In genomic region chr13:64206430-64207225, GRCh38 we compare ENCODE assay signal across 17 cellular contexts.
DNase-seq lines count a peak whose midpoint lies in the region; ATAC-seq and TF ChIP-seq lines count a peak whose summit lies in the region.
"Had no signal": no experiment of that assay in that cellular context is flagged by ENCODE, and none has a peak within 500 bp of the region (broad histone marks: within the 10 kb centered on the region; RNA-seq: fewer than 3 reads in every experiment).

No MANE protein-coding gene starts in this region.

- no peaks in the 10 kb centered on the region for H3K27me3 Mint-ChIP-seq in endodermal cell (ENCODE audit: insufficient read depth)
- peaks cover 3% of the 10 kb centered on the region for H3K27me3 Mint-ChIP-seq in neural progenitor cell (ENCODE audit: insufficient read depth, low read depth)
- H3K27me3 Mint-ChIP-seq: CD4-positive, alpha-beta T cell had no signal

- H3K36me3 ChIP-seq in endodermal cell (ENCODE audit: control insufficient read depth, insufficient read depth, low read length) = no peaks in the 10 kb centered on the region
- H3K36me3 ChIP-seq in neural progenitor cell = no peaks in the 10 kb centered on the region
- H3K36me3 ChIP-seq: Peyer's patch, SJSA1 had no signal

- H3K4me1 Mint-ChIP-seq in endodermal cell = no peaks in the 10 kb centered on the region
- no peaks in the 10 kb centered on the region for H3K4me1 Mint-ChIP-seq in neural progenitor cell
- H3K4me1 Mint-ChIP-seq: GM23338 had no signal

- H3K4me3 ChIP-seq in endodermal cell (ENCODE audit: low read length) (no peak overlapping the region), neural progenitor cell (no peak overlapping the region)
- H3K4me3 ChIP-seq: GM23338, Peyer's patch, SJSA1 had no signal

- DNase-seq in cardiac septum (ENCODE audit: low spot score) (peak; percentile 73), left cardiac atrium (no peak), endodermal cell (peak; percentile 44), neural progenitor cell (ENCODE audit: low spot score) (peak; percentile 2), AG08395 (ENCODE audit: low spot score) (no peak), NCI-H187 treated with DMSO at 0.1 percent for 48 hours (lab: John Stamatoyannopoulos, UW) (no peak)
- DNase-seq: Caco-2; CD4-positive, alpha-beta T cell; NCI-H1417 treated with DMSO at 0.1 percent for 48 hours; NCI-H1930; NCI-H2171 treated with DMSO at 0.1 percent for 48 hours; NCI-H446; Peyer's patch had no signal

- WGBS in endodermal cell (ENCODE audit: insufficient coverage in 1 of 2, insufficient read length in 1 of 2), 2 experiments = 82 to 100% methylated on average over 2 to 9 of the region's 9 CpGs

- H3K27ac ChIP-seq in endodermal cell (ENCODE audit: low read depth, low read length) (no peak overlapping the region), neural progenitor cell (no peak overlapping the region)
- H3K27ac ChIP-seq: KMS-11, Peyer's patch, SJSA1 had no signal

- no peaks in the 10 kb centered on the region for H3K9me3 ChIP-seq in endodermal cell (ENCODE audit: control insufficient read depth, low read length)
- no peaks in the 10 kb centered on the region for H3K9me3 ChIP-seq in neural progenitor cell (ENCODE audit: low read depth)
- H3K9me3 ChIP-seq: SJSA1 had no signal

- ATAC-seq in left cardiac atrium = no peak
- ATAC-seq in HG02885 (IDR thresholded peaks at IDR 0.05; ENCODE audit: poor library complexity, unreplicated experiment) = no peak
- ATAC-seq: GM23338 had no signal

- no peak overlapping the region for H3K4me2 ChIP-seq in neural progenitor cell
- H3K4me2 ChIP-seq: GM23338, KMS-11 had no signal

- H3K4me3 Mint-ChIP-seq in endodermal cell (no peak overlapping the region), neural progenitor cell (no peak overlapping the region)
- H3K4me3 Mint-ChIP-seq: CD4-positive, alpha-beta T cell; GM23338 had no signal

- peaks cover 3% of the 10 kb centered on the region for H3K9me3 Mint-ChIP-seq in endodermal cell
- H3K9me3 Mint-ChIP-seq in neural progenitor cell = no peaks in the 10 kb centered on the region

- H3K27ac Mint-ChIP-seq in endodermal cell (no peak overlapping the region), neural progenitor cell (no peak overlapping the region)
- H3K27ac Mint-ChIP-seq: CD4-positive, alpha-beta T cell; GM23338 had no signal

- H3K4me1 ChIP-seq in endodermal cell (ENCODE audit: control insufficient read depth, insufficient read depth, low read length) (no peaks in the 10 kb centered on the region), neural progenitor cell (no peaks in the 10 kb centered on the region)
- H3K4me1 ChIP-seq: Caco-2, Peyer's patch, SJSA1 had no signal

- no peaks in the 10 kb centered on the region for H3K79me2 ChIP-seq in neural progenitor cell (ENCODE audit: low read depth)

- H3K36me3 Mint-ChIP-seq in endodermal cell (ENCODE audit: low read depth) (no peaks in the 10 kb centered on the region), neural progenitor cell (no peaks in the 10 kb centered on the region)

- no peak for TF ChIP-seq CTCF in endodermal cell (conservative IDR thresholded peaks at IDR 0.05)
- no peak for TF ChIP-seq CTCF in neural progenitor cell (IDR thresholded peaks at IDR 0.05)

- H3K9ac ChIP-seq in endodermal cell (ENCODE audit: extremely low read depth, low read length, poor library complexity, severe bottlenecking) (no peak overlapping the region), neural progenitor cell (no peak overlapping the region)
- H3K9ac ChIP-seq: KMS-11 had no signal

- no peaks in the 10 kb centered on the region for H3F3A ChIP-seq in neural progenitor cell (ENCODE audit: low read depth)

- H3K27me3 ChIP-seq in endodermal cell (ENCODE audit: control insufficient read depth, insufficient read depth, low read length, poor library complexity, severe bottlenecking) (no peaks in the 10 kb centered on the region), neural progenitor cell (no peaks in the 10 kb centered on the region)
- H3K27me3 ChIP-seq: Peyer's patch, SJSA1 had no signal

- H2AFZ ChIP-seq in neural progenitor cell (replicated peaks) = no peak overlapping the region
- H2AFZ ChIP-seq: GM23338 had no signal

- intact Hi-C loops in cardiac septum (cut with DNase I) = no loop called here
- intact Hi-C loops in left cardiac atrium (cut with DNase I) = no loop called here

- H4K20me1 ChIP-seq in neural progenitor cell (ENCODE audit: low read depth) = no peaks in the 10 kb centered on the region

Comparison
In these comparisons a context has a peak if more than half of its experiments do, and no peak if none do; other contexts are left out.
1. DNase-seq: peak in cardiac septum (single experiment), endodermal cell (single experiment) and neural progenitor cell (single experiment); none in left cardiac atrium (single experiment), AG08395 (single experiment) and NCI-H187 treated with DMSO at 0.1 percent for 48 hours (single experiment).